ENCODE assay signal across 22 cellular contexts in the genomic region with DNA sequence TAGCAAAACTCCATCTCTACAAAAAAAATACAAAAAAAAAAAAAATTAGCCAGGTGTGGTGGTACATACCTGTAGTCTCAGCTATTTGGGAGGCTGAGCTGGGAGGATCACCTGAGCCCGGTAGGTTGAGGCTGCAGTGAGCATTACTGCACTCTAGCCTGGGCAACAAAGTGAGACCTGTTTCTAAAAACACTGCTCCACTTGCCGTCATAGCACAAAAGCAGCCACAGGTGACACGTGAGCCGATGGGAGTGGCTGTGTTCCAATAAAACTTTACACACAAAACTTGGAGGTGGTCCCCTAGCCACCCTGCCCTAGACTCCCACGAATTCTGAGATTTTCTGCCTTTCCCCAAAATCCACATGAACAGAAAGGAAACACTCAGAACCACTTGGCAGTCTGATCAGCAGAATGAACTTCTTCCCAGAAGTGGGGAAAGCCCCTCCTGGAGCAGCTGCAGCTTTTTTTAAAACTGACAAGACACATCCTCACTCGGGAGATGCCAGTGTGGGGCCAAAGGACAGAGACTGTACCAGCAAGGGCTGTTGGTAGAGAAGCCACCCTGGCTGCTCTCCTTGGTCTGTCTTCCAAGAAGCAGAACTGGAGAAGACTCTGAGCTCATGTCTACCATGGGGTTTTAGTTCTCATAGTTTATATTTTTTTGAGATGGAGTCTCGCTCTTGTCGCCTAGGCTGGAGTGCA. TPM values are rescaled to one million over a fixed set of nuclear protein-coding genes. Genes with fewer than 3 reads are reported as not detected.
"Had no signal": no experiment of that assay in that cellular context is flagged by ENCODE, and none has a peak within 500 bp of the region (broad histone marks: within the 10 kb centered on the region; RNA-seq: fewer than 3 reads in every experiment).

No MANE protein-coding gene starts in this region.

- H3K4me3 Mint-ChIP-seq: activated naive CD4-positive, alpha-beta T cell treated with anti-CD3 and anti-CD28 coated beads for 36 hours; activated naive CD8-positive, alpha-beta T cell treated with anti-CD3 and anti-CD28 coated beads, Interleukin-2, amount 50 U/mL, for 24 hours; stimulated activated naive B cell treated with anti-CD40 and anti-IgM and Interleukin-4, amounts not matched to agents 10 μg/mL and 1 μg/mL and 100 μg/mL, for 72 hours had no signal

- H3K27me3 Mint-ChIP-seq: activated naive CD8-positive, alpha-beta T cell treated with anti-CD3 and anti-CD28 coated beads, Interleukin-2, amount 50 U/mL, for 24 hours; stimulated activated naive B cell treated with anti-CD40 and anti-IgM and Interleukin-4, amounts not matched to agents 10 μg/mL and 1 μg/mL and 100 μg/mL, for 72 hours had no signal

- H3K27me3 ChIP-seq: ascending aorta, dorsolateral prefrontal cortex, tibial nerve had no signal

- H3K9me3 ChIP-seq: ascending aorta, tibial nerve had no signal

- H3K27ac ChIP-seq: ascending aorta had no signal

- H3K9me3 Mint-ChIP-seq: activated naive CD4-positive, alpha-beta T cell treated with anti-CD3 and anti-CD28 coated beads for 36 hours; activated naive CD8-positive, alpha-beta T cell treated with anti-CD3 and anti-CD28 coated beads, Interleukin-2, amount 50 U/mL, for 24 hours; activated T-helper 2 cell treated with anti-CD3 and anti-CD28 coated beads, Interferon-gamma antibody, Interleukin-2, Interleukin-4, amounts not matched to agents 10 μg/mL and 5 μg/mL and 100 μg/mL, durations not matched to agents 14 hours and 24 hours and 36 hours; stimulated activated naive B cell treated with anti-CD40 and anti-IgM and Interleukin-4, amounts not matched to agents 10 μg/mL and 1 μg/mL and 100 μg/mL, for 72 hours had no signal

- H3K36me3 ChIP-seq: tibial nerve had no signal

- DNase-seq: activated CD4-positive, alpha-beta T cell treated with anti-CD3 and anti-CD28 coated beads for 1 hour; activated CD4-positive, alpha-beta T cell treated with anti-CD3 and anti-CD28 coated beads, Interleukin-2, amount 50 U/mL, for 4 hours; activated naive CD4-positive, alpha-beta T cell treated with anti-CD3 and anti-CD28 coated beads for 36 hours; activated naive CD8-positive, alpha-beta T cell treated with anti-CD3 and anti-CD28 coated beads, Interleukin-2, amount 50 U/mL, for 24 hours; dorsolateral prefrontal cortex; kidney glomerular epithelial cell; SHP77 treated with DMSO at 0.1 percent for 48 hours; stimulated activated CD4-positive, alpha-beta T cell treated with anti-CD3 and anti-CD28 coated beads, Interleukin-2, amount 100 ng/mL, for 48 hours; stimulated activated naive B cell treated with anti-CD40 and anti-IgM and Interleukin-4, amounts not matched to agents 10 μg/mL and 1 μg/mL and 100 μg/mL, for 72 hours; T-helper 1 cell; T1000 had no signal

- H3K4me3 ChIP-seq: ascending aorta, dorsolateral prefrontal cortex, lung, tibial nerve had no signal

- ATAC-seq: activated naive CD8-positive, alpha-beta T cell treated with anti-CD3 and anti-CD28 coated beads, Interleukin-2, amount 50 U/mL, for 24 hours; SK-N-SH treated with all-trans-retinoic acid at 6 μM for 48 hours; stimulated activated naive B cell treated with anti-CD40 and anti-IgM and Interleukin-4, amounts not matched to agents 10 μg/mL and 1 μg/mL and 100 μg/mL, for 72 hours had no signal

- H3K27ac Mint-ChIP-seq: activated naive CD4-positive, alpha-beta T cell treated with anti-CD3 and anti-CD28 coated beads for 36 hours; activated naive CD8-positive, alpha-beta T cell treated with anti-CD3 and anti-CD28 coated beads, Interleukin-2, amount 50 U/mL, for 24 hours; activated T-helper 2 cell treated with anti-CD3 and anti-CD28 coated beads, Interferon-gamma antibody, Interleukin-2, Interleukin-4, amounts not matched to agents 10 μg/mL and 5 μg/mL and 100 μg/mL, durations not matched to agents 14 hours and 24 hours and 36 hours; stimulated activated naive B cell treated with anti-CD40 and anti-IgM and Interleukin-4, amounts not matched to agents 10 μg/mL and 1 μg/mL and 100 μg/mL, for 72 hours had no signal

RNA-seq across cellular contexts. Expression of a gene that starts 34.9 kb away (rescaled TPM):
- total RNA-seq: activated naive CD4-positive, alpha-beta T cell treated with anti-CD3 and anti-CD28 coated beads for 36 hours; activated T-helper 2 cell treated with anti-CD3 and anti-CD28 coated beads, Interferon-gamma antibody, Interleukin-2, Interleukin-4, amounts not matched to agents 10 μg/mL and 5 μg/mL and 100 μg/mL, durations not matched to agents 14 hours and 24 hours and 36 hours; ascending aorta; bronchial epithelial cell; chondrocyte; dorsolateral prefrontal cortex; lung; omental fat pad; pulmonary artery endothelial cell; tibial nerve had no signal
- polyA plus RNA-seq: esophagus, lung, neural cell had no signal

RNA-seq across cellular contexts. Expression of a gene that starts 51.2 kb away (rescaled TPM):
- total RNA-seq: activated naive CD4-positive, alpha-beta T cell treated with anti-CD3 and anti-CD28 coated beads for 36 hours; activated T-helper 2 cell treated with anti-CD3 and anti-CD28 coated beads, Interferon-gamma antibody, Interleukin-2, Interleukin-4, amounts not matched to agents 10 μg/mL and 5 μg/mL and 100 μg/mL, durations not matched to agents 14 hours and 24 hours and 36 hours had no signal
